8 cellular contexts compared by ENCODE assay signal in the genomic region with DNA sequence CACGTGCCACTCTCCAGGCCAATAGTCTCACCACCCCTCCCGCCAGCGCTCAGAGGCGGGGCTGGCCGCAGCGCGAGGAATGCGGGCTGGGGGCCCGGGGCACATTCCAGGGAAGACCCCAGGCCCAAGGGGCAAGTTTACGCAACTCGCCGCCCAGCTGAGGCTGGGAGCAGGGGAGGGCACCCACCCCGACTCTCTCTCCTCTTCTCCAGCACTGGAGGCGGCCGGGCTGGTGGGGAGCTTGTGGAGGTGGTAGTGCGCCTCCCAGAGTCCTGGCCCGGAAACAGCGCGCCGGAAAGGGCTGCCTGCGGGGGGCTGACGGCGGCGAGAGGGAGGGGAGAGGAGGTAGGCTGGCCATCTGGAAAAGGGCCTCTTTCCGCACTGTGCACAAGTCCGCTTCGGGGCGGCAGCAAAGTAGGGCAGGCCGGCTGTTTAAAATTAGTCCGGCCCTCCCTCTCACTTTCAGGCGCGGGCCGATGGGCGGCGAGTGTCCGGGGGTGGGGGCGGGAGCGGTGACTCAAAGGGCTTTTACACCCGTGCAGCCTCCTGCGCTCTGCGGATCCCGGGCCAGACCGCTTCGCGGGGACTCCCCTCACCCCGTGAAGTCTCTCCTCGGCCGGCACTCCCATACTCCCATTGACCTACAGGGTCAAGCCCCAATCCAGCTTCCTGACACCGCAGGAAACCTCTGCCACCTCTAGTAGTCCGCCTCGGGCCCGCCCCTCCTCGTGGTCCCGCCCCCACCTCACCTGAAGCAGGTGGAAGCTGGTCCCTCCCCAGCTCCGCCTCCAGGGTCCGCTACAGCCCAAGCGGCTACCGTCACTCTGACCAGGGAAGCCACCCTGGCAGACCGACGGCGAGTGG. TPM values are rescaled to one million over a fixed set of nuclear protein-coding genes. Genes with fewer than 3 reads are reported as not detected.
DNase-seq lines count a peak whose midpoint lies in the region; TF ChIP-seq lines count a peak whose summit lies in the region.

No MANE protein-coding gene starts in this region.

- peaks cover 3% of the 10 kb centered on the region for H3K27me3 ChIP-seq in WERI-Rb-1 (ENCODE audit: insufficient read depth, low read depth, severe bottlenecking)

- peak; percentile 64 for TF ChIP-seq CTCF in WERI-Rb-1 (IDR thresholded peaks at IDR 0.05; ENCODE audit: low read depth, low read length)
- TF ChIP-seq CTCF in choroid plexus epithelial cell (conservative IDR thresholded peaks at IDR 0.05; ENCODE audit: low read depth, low read length) = peak; percentile 60

- H3K36me3 ChIP-seq in WERI-Rb-1 = no peaks in the 10 kb centered on the region

- peak; percentile 91 for DNase-seq in EL
- peak; percentile 74 for DNase-seq in H4 (ENCODE audit: low spot score)
- DNase-seq in NCI-H1694 (lab: John Stamatoyannopoulos, UW) = peak; percentile 31
- DNase-seq in WERI-Rb-1 = peak; percentile 91
- peak; percentile 97 for DNase-seq in choroid plexus epithelial cell (ENCODE audit: low read depth)
- DNase-seq in kidney tubule cell (ENCODE audit: low spot score) = peak; percentile 87
- peak; percentile 51 to 68 for DNase-seq in stimulated activated CD4-positive, alpha-beta T cell treated with anti-CD3 and anti-CD28 coated beads, Interleukin-2, amount 100 ng/mL, for 24 hours
- DNase-seq in NCI-H446 (lab: John Stamatoyannopoulos, UW) = no peak

- H3K4me3 ChIP-seq in WERI-Rb-1 (ENCODE audit: low read depth, low read length) (peak overlapping the region; percentile 77), choroid plexus epithelial cell (ENCODE audit: low read depth, low read length) (peak overlapping the region; percentile 72)

- H3K9me3 ChIP-seq in WERI-Rb-1 (ENCODE audit: severe bottlenecking) = no peaks in the 10 kb centered on the region

- peak overlapping the region; percentile 67 for H3K27ac ChIP-seq in WERI-Rb-1

RNA-seq across cellular contexts. Expression of gene FHOD1, which starts 1.0 kb away (rescaled TPM):
- 18.4 and 21.2 TPM in 2 replicates for total RNA-seq in H4 (2014; rRNA removed; shearing (Covaris generic))

RNA-seq across cellular contexts. Expression of gene SLC9A5, which starts 2.5 kb away (rescaled TPM):
- 0.81 and 1.4 TPM in 2 replicates for total RNA-seq in H4 (2014; rRNA removed; shearing (Covaris generic))

RNA-seq across cellular contexts. Expression of gene TMEM208, which starts 19.4 kb away (rescaled TPM):
- total RNA-seq in H4 (2014; rRNA removed; shearing (Covaris generic)) = 31.1 and 38.4 TPM in 2 replicates

RNA-seq across cellular contexts. Expression of gene PLEKHG4, which starts 33.0 kb away (rescaled TPM):
- total RNA-seq in H4 (2014; rRNA removed; shearing (Covaris generic)) = 2.4 and 6.7 TPM in 2 replicates

RNA-seq across cellular contexts. Expression of gene ELMO3, which starts 47.4 kb away (rescaled TPM):
- total RNA-seq in H4 (2014; rRNA removed; shearing (Covaris generic)) = 0.06 and 0.29 TPM in 2 replicates

Comparison
In these comparisons a context has a peak if more than half of its experiments do, and no peak if none do; other contexts are left out.
1. DNase-seq: peak in EL (single experiment), H4 (single experiment), NCI-H1694 (single experiment), WERI-Rb-1 (single experiment), choroid plexus epithelial cell (single experiment), kidney tubule cell (single experiment) and stimulated activated CD4-positive, alpha-beta T cell treated with anti-CD3 and anti-CD28 coated beads, Interleukin-2, amount 100 ng/mL, for 24 hours (2 of 2); none in NCI-H446 (0 of 2).